ENCODE assay signal across 8 cellular contexts in genomic region chr1:26161408-26162219, GRCh38. TPM values are rescaled to one million over a fixed set of nuclear protein-coding genes. Genes with fewer than 3 reads are reported as not detected.
A peak's percentile ranks its signal among the peaks of the same experiment; 100 is the strongest.
DNase-seq lines count a peak whose midpoint lies in the region; ATAC-seq lines count a peak whose summit lies in the region.

No MANE protein-coding gene starts in this region.

- H3K4me3 ChIP-seq in aorta (ENCODE audit: low read length in 2 of 2) = peak overlapping the region; percentile 46 to 49

- H3K9me3 ChIP-seq in aorta (ENCODE audit: control insufficient read depth, low read length) = no peaks in the 10 kb centered on the region

- peaks cover 7% of the 10 kb centered on the region for H3K4me1 Mint-ChIP-seq in activated naive CD4-positive, alpha-beta T cell treated with anti-CD3 and anti-CD28 coated beads, Interleukin-2, amount 50 U/mL, for 24 hours

- peaks cover 12% of the 10 kb centered on the region for H3K27me3 Mint-ChIP-seq in activated naive CD4-positive, alpha-beta T cell treated with anti-CD3 and anti-CD28 coated beads, Interleukin-2, amount 50 U/mL, for 24 hours

- no peaks in the 10 kb centered on the region for H3K9me3 Mint-ChIP-seq in activated naive CD4-positive, alpha-beta T cell treated with anti-CD3 and anti-CD28 coated beads, Interleukin-2, amount 50 U/mL, for 24 hours

- no peak overlapping the region for H3K27ac Mint-ChIP-seq in activated naive CD4-positive, alpha-beta T cell treated with anti-CD3 and anti-CD28 coated beads, Interleukin-2, amount 50 U/mL, for 24 hours

- peak; percentile 59 for DNase-seq in DMS79 treated with DMSO at 0.1 percent for 48 hours (lab: John Stamatoyannopoulos, UW)
- DNase-seq in DMS79 (lab: John Stamatoyannopoulos, UW) = no peak
- DNase-seq in NCI-H69 (lab: John Stamatoyannopoulos, UW) = peak; percentile 70
- peak in 40 of 42 donors; percentile 34 to 85 (median 67) for DNase-seq in head of caudate nucleus
- DNase-seq in occipital lobe (lab: John Stamatoyannopoulos, UW) = peak; percentile 41
- DNase-seq in aorta = peak; percentile 65 to 89

- peak; percentile 61 for ATAC-seq in aorta (ENCODE audit: low FRiP score)
- ATAC-seq in GM18873 (IDR thresholded peaks at IDR 0.05; ENCODE audit: low FRiP score, unreplicated experiment) = no peak

- intact Hi-C loops in head of caudate nucleus (cut with DNase I) (loop anchor here (5.0 kb wide), 1 partner anchor 49 kb away; the partner anchor contains the start of gene PDIK1L), aorta (cut with DNase I) (loop anchor here (5.0 kb wide), 2 partner anchors 54 to 124 kb away; no protein-coding TSS in a partner anchor)

- H3K4me1 ChIP-seq in aorta (ENCODE audit: control insufficient read depth in 1 of 2, insufficient read depth in 2 of 2, low read length in 2 of 2) = no peaks in the 10 kb centered on the region

- H3K36me3 ChIP-seq in aorta (ENCODE audit: control insufficient read depth in 1 of 2, insufficient read depth in 2 of 2, low read length in 1 of 2) = no peaks in the 10 kb centered on the region

- H3K27ac ChIP-seq in aorta (ENCODE audit: low read depth in 1 of 2, low read length in 2 of 2) = no peak overlapping the region

- H3K27me3 ChIP-seq in aorta (ENCODE audit: control insufficient read depth in 1 of 2, insufficient read depth in 2 of 2, low read length in 1 of 2) = no peaks in the 10 kb centered on the region

- H3K36me3 Mint-ChIP-seq in activated naive CD4-positive, alpha-beta T cell treated with anti-CD3 and anti-CD28 coated beads, Interleukin-2, amount 50 U/mL, for 24 hours = no peaks in the 10 kb centered on the region

- H3K4me3 Mint-ChIP-seq in activated naive CD4-positive, alpha-beta T cell treated with anti-CD3 and anti-CD28 coated beads, Interleukin-2, amount 50 U/mL, for 24 hours = peak overlapping the region; percentile 68

- 3 to 4% methylated on average over 53 to 98 of the region's 98 CpGs for WGBS in aorta, 2 donors

RNA-seq across cellular contexts. Expression of gene FAM110D, which starts 2.7 kb away (rescaled TPM):
- total RNA-seq in occipital lobe (0.47 TPM), aorta (10 to 100 TPM in 1 of 2 donors, 1 to 10 TPM in 1; 5.0 to 15.7 TPM)
- 1 to 10 TPM in 1 of 2 donors, under 1 TPM in 1; 0.25 to 1.4 TPM for polyA plus RNA-seq in aorta

RNA-seq across cellular contexts. Expression of gene C1orf232, which starts 7.1 kb away (rescaled TPM):
- total RNA-seq in occipital lobe (not detected), aorta (not detected)
- polyA plus RNA-seq in aorta = not detected

RNA-seq across cellular contexts. Expression of gene ZNF593, which starts 8.1 kb away (rescaled TPM):
- total RNA-seq in occipital lobe (8.0 TPM), aorta (10 to 100 TPM; 13.4 to 18.3 TPM)
- 10 to 100 TPM; 29.4 to 48.6 TPM for polyA plus RNA-seq in aorta

RNA-seq across cellular contexts. Expression of gene ZNF593OS, which starts 10.0 kb away (rescaled TPM):
- total RNA-seq in occipital lobe (not detected), aorta (not detected)
- under 1 TPM in 1 of 2 donors, not detected in 1; 0.20 TPM for polyA plus RNA-seq in aorta

RNA-seq across cellular contexts. Expression of gene CNKSR1, which starts 15.7 kb away (rescaled TPM):
- total RNA-seq in occipital lobe = 3.1 TPM
- 1 to 10 TPM; 1.5 to 1.7 TPM for total RNA-seq in aorta
- 1 to 10 TPM; 2.3 to 4.9 TPM for polyA plus RNA-seq in aorta
